2 cellular contexts compared by ENCODE assay signal in genomic region chr9:107158321-107158720, GRCh38.
TF ChIP-seq lines count a peak whose summit lies in the region.

No MANE protein-coding gene starts in this region.

TF ChIP-seq in IMR-90, 13 proteins besides CTCF, POLR2A, EP300 and RAD21 (continued from another document):
- TF ChIP-seq RCOR1 (IDR thresholded peaks at IDR 0.05; ENCODE audit: insufficient replicate concordance, low read length), result no peak
- no peak for TF ChIP-seq CHD1 (IDR thresholded peaks at IDR 0.05; ENCODE audit: low read depth, low read length)
- TF ChIP-seq RFX5 (IDR thresholded peaks at IDR 0.05; ENCODE audit: low read depth, low read length), result no peak

TF ChIP-seq in GM12878, 131 proteins besides CTCF, POLR2A, EP300 and RAD21 (continued from another document):
- TF ChIP-seq USF2 (IDR thresholded peaks at IDR 0.05; ENCODE audit: borderline replicate concordance, low read depth, low read length), result no peak
- TF ChIP-seq HDGF (IDR thresholded peaks at IDR 0.05), result no peak
- no peak for TF ChIP-seq MYB (IDR thresholded peaks at IDR 0.05; ENCODE audit: borderline replicate concordance, low read depth, low read length)
- TF ChIP-seq ZBTB33 (IDR thresholded peaks at IDR 0.05), result no peak
- no peak for TF ChIP-seq PAX5 (IDR thresholded peaks at IDR 0.05; ENCODE audit: borderline replicate concordance, low read depth, low read length)
- no peak for TF ChIP-seq WRNIP1 (IDR thresholded peaks at IDR 0.05; ENCODE audit: borderline replicate concordance, low read depth, low read length)
